ENCODE assay signal across 12 cellular contexts in the genomic region with DNA sequence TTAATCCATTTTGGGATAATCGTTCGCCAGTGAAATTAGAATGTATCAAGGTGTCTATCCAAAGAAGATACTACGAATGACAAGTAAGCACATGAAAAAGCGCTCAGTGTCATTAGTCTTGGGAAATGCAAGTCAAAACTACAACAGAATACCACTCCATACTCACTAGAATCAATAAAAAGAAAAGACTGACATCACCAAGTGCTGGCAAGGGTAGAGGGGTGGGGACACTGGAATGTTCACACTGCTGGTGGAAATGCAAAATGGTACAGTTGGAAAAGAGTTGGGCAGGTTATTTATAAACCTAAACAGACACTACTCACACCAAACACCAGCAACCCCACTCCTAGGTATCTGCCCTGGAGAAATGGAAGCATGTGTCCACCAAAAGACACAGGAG. TPM values are rescaled to one million over a fixed set of nuclear protein-coding genes. Genes with fewer than 3 reads are reported as not detected.
A peak's percentile ranks its signal among the peaks of the same experiment; 100 is the strongest.
DNase-seq lines count a peak whose midpoint lies in the region; ATAC-seq and TF ChIP-seq lines count a peak whose summit lies in the region.
"Had no signal": no experiment of that assay in that cellular context is flagged by ENCODE, and none has a peak within 500 bp of the region (broad histone marks: within the 10 kb centered on the region; RNA-seq: fewer than 3 reads in every experiment).

No MANE protein-coding gene starts in this region.

- POLR2A ChIA-PET in SK-N-SH (lab: Yijun Ruan, JAX), result no interaction called here

- H3K4me3 ChIP-seq in SK-N-SH (ENCODE audit: low read depth in 2 of 2, low read length in 1 of 2), result no peak overlapping the region
- peak overlapping the region in 1 of 2 donors; percentile 27 for H3K4me3 ChIP-seq in right atrium auricular region
- H3K4me3 ChIP-seq: lung had no signal

- ATAC-seq in SK-N-SH treated with all-trans-retinoic acid at 6 μM for 48 hours (no peak), GM18519 (IDR thresholded peaks at IDR 0.05; ENCODE audit: low FRiP score, unreplicated experiment) (no peak), GM21737 (IDR thresholded peaks at IDR 0.05; ENCODE audit: unreplicated experiment) (no peak)
- ATAC-seq in activated T-helper 17 cell treated with anti-CD3 and anti-CD28 coated beads, Interleukin-2, amount 50 U/mL, for 72 hours (replicated peaks), result no peak
- ATAC-seq in stimulated activated naive B cell treated with anti-CD40 and anti-IgM and Interleukin-4, amounts not matched to agents 10 μg/mL and 1 μg/mL and 100 μg/mL, for 72 hours (replicated peaks), result no peak
- ATAC-seq: esophagus mucosa had no signal

- H3K9me3 Mint-ChIP-seq in activated T-helper 17 cell treated with anti-CD3 and anti-CD28 coated beads, Interleukin-2, amount 50 U/mL, for 72 hours, result no peaks in the 10 kb centered on the region
- H3K9me3 Mint-ChIP-seq in stimulated activated naive B cell treated with anti-CD40 and anti-IgM and Interleukin-4, amounts not matched to agents 10 μg/mL and 1 μg/mL and 100 μg/mL, for 72 hours, result no peaks in the 10 kb centered on the region

- no peak overlapping the region for H2AFZ ChIP-seq in SK-N-SH (ENCODE audit: low read depth)

- peaks cover 97% of the 10 kb centered on the region for H3K79me2 ChIP-seq in SK-N-SH (ENCODE audit: insufficient read depth)

- TF ChIP-seq RAD21 in SK-N-SH (IDR thresholded peaks at IDR 0.05; ENCODE audit: low read length), result no peak

- H3K27me3 Mint-ChIP-seq in activated T-helper 17 cell treated with anti-CD3 and anti-CD28 coated beads, Interleukin-2, amount 50 U/mL, for 72 hours, result no peaks in the 10 kb centered on the region
- H3K27me3 Mint-ChIP-seq in stimulated activated naive B cell treated with anti-CD40 and anti-IgM and Interleukin-4, amounts not matched to agents 10 μg/mL and 1 μg/mL and 100 μg/mL, for 72 hours, result no peaks in the 10 kb centered on the region

- H3K27ac ChIP-seq in SK-N-SH (ENCODE audit: low read depth in 2 of 2, low read length in 1 of 2), result no peak overlapping the region
- peak overlapping the region; percentile 90 to 97 for H3K27ac ChIP-seq in right atrium auricular region
- H3K27ac ChIP-seq: 22Rv1 had no signal

- 83% methylated on average over 4 of the region's 4 CpGs for whole genome bisulfite sequencing in SK-N-SH (ENCODE audit: low lambda C conversion rate)

- peak overlapping the region; percentile 93 for H3K4me3 Mint-ChIP-seq in activated T-helper 17 cell treated with anti-CD3 and anti-CD28 coated beads, Interleukin-2, amount 50 U/mL, for 72 hours
- no peak overlapping the region for H3K4me3 Mint-ChIP-seq in stimulated activated naive B cell treated with anti-CD40 and anti-IgM and Interleukin-4, amounts not matched to agents 10 μg/mL and 1 μg/mL and 100 μg/mL, for 72 hours

- H3K27me3 ChIP-seq in SK-N-SH (ENCODE audit: insufficient read depth) (no peaks in the 10 kb centered on the region), right atrium auricular region (no peaks in the 10 kb centered on the region)

- peaks cover 32% of the 10 kb centered on the region for H3F3A ChIP-seq in SK-N-SH (replicated peaks; ENCODE audit: insufficient read depth)

- no peak for TF ChIP-seq EP300 in SK-N-SH (IDR thresholded peaks at IDR 0.05; ENCODE audit: borderline replicate concordance in 1 of 2, low read depth in 1 of 2, low read length in 1 of 2)

- H3K36me3 Mint-ChIP-seq in activated T-helper 17 cell treated with anti-CD3 and anti-CD28 coated beads, Interleukin-2, amount 50 U/mL, for 72 hours (ENCODE audit: low read depth), result peaks cover 100% of the 10 kb centered on the region
- H3K36me3 Mint-ChIP-seq in stimulated activated naive B cell treated with anti-CD40 and anti-IgM and Interleukin-4, amounts not matched to agents 10 μg/mL and 1 μg/mL and 100 μg/mL, for 72 hours, result peaks cover 69 to 86% of the 10 kb centered on the region in 2 donors

- peaks cover 93% of the 10 kb centered on the region for H3K4me1 Mint-ChIP-seq in activated T-helper 17 cell treated with anti-CD3 and anti-CD28 coated beads, Interleukin-2, amount 50 U/mL, for 72 hours
- H3K4me1 Mint-ChIP-seq in stimulated activated naive B cell treated with anti-CD40 and anti-IgM and Interleukin-4, amounts not matched to agents 10 μg/mL and 1 μg/mL and 100 μg/mL, for 72 hours, result peaks cover 83 to 97% of the 10 kb centered on the region in 2 donors

- peak overlapping the region; percentile 98 for H3K27ac Mint-ChIP-seq in activated T-helper 17 cell treated with anti-CD3 and anti-CD28 coated beads, Interleukin-2, amount 50 U/mL, for 72 hours
- H3K27ac Mint-ChIP-seq in stimulated activated naive B cell treated with anti-CD40 and anti-IgM and Interleukin-4, amounts not matched to agents 10 μg/mL and 1 μg/mL and 100 μg/mL, for 72 hours, result peak overlapping the region; percentile 59

- H3K9me3 ChIP-seq in SK-N-SH (no peaks in the 10 kb centered on the region), right atrium auricular region (no peaks in the 10 kb centered on the region)

- CTCF ChIA-PET in SK-N-SH (lab: Yijun Ruan, JAX), result interaction anchor here (2.1 to 2.2 kb wide), 2 partner anchors 11 kb away, joined by 5 to 8 read pairs; a partner anchor contains a TSS

- no peak for DNase-seq in SK-N-SH
- DNase-seq in right atrium auricular region (ENCODE audit: low spot score), result no peak
- DNase-seq in stimulated activated naive B cell treated with anti-CD40 and anti-IgM and Interleukin-4, amounts not matched to agents 10 μg/mL and 1 μg/mL and 100 μg/mL, for 72 hours, result no peak
- DNase-seq in AG08395 (ENCODE audit: low spot score), result no peak
- DNase-seq: T-helper 9 cell had no signal

- H3K36me3 ChIP-seq in SK-N-SH (replicated peaks in 1 of 2; ENCODE audit: control insufficient read depth in 1 of 2, insufficient read depth in 2 of 2, low read length in 1 of 2) (peaks cover 31 to 51% of the 10 kb centered on the region in 2 experiments), right atrium auricular region (peaks cover 59% of the 10 kb centered on the region)

- no peaks in the 10 kb centered on the region for H3K9me2 ChIP-seq in SK-N-SH

- peak overlapping the region; percentile 72 for H3K4me2 ChIP-seq in SK-N-SH

- peaks cover 22 to 31% of the 10 kb centered on the region in 2 experiments; a peak in 3 of 4 replicates for H3K4me1 ChIP-seq in SK-N-SH (ENCODE audit: control insufficient read depth in 1 of 2, insufficient read depth in 2 of 2, low read depth in 1 of 2, low read length in 1 of 2)
- peaks cover 0 to 100% of the 10 kb centered on the region in 2 donors for H3K4me1 ChIP-seq in right atrium auricular region

- H4K20me1 ChIP-seq in SK-N-SH (ENCODE audit: insufficient read depth), result peaks cover 99% of the 10 kb centered on the region

- TF ChIP-seq CTCF in SK-N-SH (IDR thresholded peaks at IDR 0.05) (no peak), right atrium auricular region (IDR thresholded peaks at IDR 0.05) (no peak)

- no peak overlapping the region for H3K9ac ChIP-seq in SK-N-SH

TF ChIP-seq in SK-N-SH, 30 proteins besides CTCF, POLR2A, EP300 and RAD21 (continues in another document):
- TF ChIP-seq, protein P1, sequence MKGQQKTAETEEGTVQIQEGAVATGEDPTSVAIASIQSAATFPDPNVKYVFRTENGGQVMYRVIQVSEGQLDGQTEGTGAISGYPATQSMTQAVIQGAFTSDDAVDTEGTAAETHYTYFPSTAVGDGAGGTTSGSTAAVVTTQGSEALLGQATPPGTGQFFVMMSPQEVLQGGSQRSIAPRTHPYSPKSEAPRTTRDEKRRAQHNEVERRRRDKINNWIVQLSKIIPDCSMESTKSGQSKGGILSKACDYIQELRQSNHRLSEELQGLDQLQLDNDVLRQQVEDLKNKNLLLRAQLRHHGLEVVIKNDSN (IDR thresholded peaks at IDR 0.05; ENCODE audit: borderline replicate concordance, low read depth), result no peak
- TF ChIP-seq SMC3 (IDR thresholded peaks at IDR 0.05; ENCODE audit: low read depth, low read length), result no peak
- TF ChIP-seq CHD2 (IDR thresholded peaks at IDR 0.05; ENCODE audit: low read length, partially characterized antibody), result no peak
- TF ChIP-seq MEF2A (IDR thresholded peaks at IDR 0.05; ENCODE audit: borderline replicate concordance, low read depth), result no peak
- TF ChIP-seq FOXJ3 (CRISPR knock-in tag; IDR thresholded peaks at IDR 0.05), result no peak
- no peak for TF ChIP-seq ELF1 (IDR thresholded peaks at IDR 0.05)
- TF ChIP-seq, protein P2, sequence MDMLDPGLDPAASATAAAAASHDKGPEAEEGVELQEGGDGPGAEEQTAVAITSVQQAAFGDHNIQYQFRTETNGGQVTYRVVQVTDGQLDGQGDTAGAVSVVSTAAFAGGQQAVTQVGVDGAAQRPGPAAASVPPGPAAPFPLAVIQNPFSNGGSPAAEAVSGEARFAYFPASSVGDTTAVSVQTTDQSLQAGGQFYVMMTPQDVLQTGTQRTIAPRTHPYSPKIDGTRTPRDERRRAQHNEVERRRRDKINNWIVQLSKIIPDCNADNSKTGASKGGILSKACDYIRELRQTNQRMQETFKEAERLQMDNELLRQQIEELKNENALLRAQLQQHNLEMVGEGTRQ (IDR thresholded peaks at IDR 0.05; ENCODE audit: borderline replicate concordance, low read depth, low read length), result no peak

TF ChIP-seq in SK-N-SH treated with all-trans-retinoic acid at 6 μM for 48 hours, 23 proteins besides CTCF, POLR2A, EP300 and RAD21:
- no peak for TF ChIP-seq ARNTL (CRISPR knock-in tag; IDR thresholded peaks at IDR 0.05; ENCODE audit: borderline replicate concordance, low read depth)
- no peak for TF ChIP-seq ZNF8 (CRISPR knock-in tag; IDR thresholded peaks at IDR 0.05)
- no peak for TF ChIP-seq SNAI2 (CRISPR knock-in tag; IDR thresholded peaks at IDR 0.05)
- TF ChIP-seq ZFP30 (CRISPR knock-in tag; IDR thresholded peaks at IDR 0.05), result no peak

RNA-seq across cellular contexts. Expression of a gene that starts 11.2 kb away (rescaled TPM):
- 287 and 310 TPM in 2 replicates for polyA plus RNA-seq in SK-N-SH (2012; rRNA removed)
- 240 and 255 TPM in 2 replicates for polyA plus RNA-seq in SK-N-SH (2012; cell fraction: cytosol; rRNA removed)
- 297 and 306 TPM in 2 replicates for polyA plus RNA-seq in SK-N-SH (2012; cell fraction: nucleus; rRNA removed)
- total RNA-seq in activated T-helper 17 cell treated with anti-CD3 and anti-CD28 coated beads, Interleukin-2, amount 50 U/mL, for 72 hours, result 100 to 1,000 TPM; 401 to 630 TPM
- 100 to 1,000 TPM; 109 to 216 TPM for total RNA-seq in right atrium auricular region

Comparison
In these comparisons a context has a peak if more than half of its experiments do, and no peak if none do; other contexts are left out.
1. H3K27ac ChIP-seq: peak in right atrium auricular region (2 of 2); none in SK-N-SH (0 of 2).